In genomic region chr3:27653803-27654558, GRCh38 we compare ENCODE assay signal across 21 cellular contexts.
"Had no signal": no experiment of that assay in that cellular context is flagged by ENCODE, and none has a peak within 500 bp of the region (broad histone marks: within the 10 kb centered on the region; RNA-seq: fewer than 3 reads in every experiment).

No MANE protein-coding gene starts in this region.

- H3K4me3 Mint-ChIP-seq: dendritic cell treated with granulocyte-macrophage colony-stimulating factor and Interleukin-4, amounts not matched to agents 40 ng/mL and 50 ng/mL, for 4 days; effector memory CD8-positive, alpha-beta T cell; naive thymus-derived CD8-positive, alpha-beta T cell; neural crest cell; stimulated activated effector memory CD8-positive, alpha-beta T cell treated with anti-CD3 and anti-CD28 coated beads, Interleukin-12 subunit alpha, Interleukin-12 subunit beta, amount 100 ng/mL, for 72 hours; type B pancreatic cell had no signal

- H3K27me3 Mint-ChIP-seq: dendritic cell treated with granulocyte-macrophage colony-stimulating factor and Interleukin-4, amounts not matched to agents 40 ng/mL and 50 ng/mL, for 4 days; progenitor cell of endocrine pancreas; type B pancreatic cell had no signal

- H3K9me3 ChIP-seq: mucosa of descending colon, ovary, suprapubic skin, thyroid gland had no signal

- H3K4me3 ChIP-seq: mucosa of descending colon, ovary, smooth muscle cell, suprapubic skin, thyroid gland had no signal

- H3K36me3 ChIP-seq: ovary, suprapubic skin, thyroid gland had no signal

- ATAC-seq: effector memory CD8-positive, alpha-beta T cell; foreskin keratinocyte; left lobe of liver; mucosa of descending colon; naive thymus-derived CD8-positive, alpha-beta T cell; right cardiac atrium; stimulated activated effector memory CD8-positive, alpha-beta T cell treated with anti-CD3 and anti-CD28 coated beads, Interleukin-12 subunit alpha, Interleukin-12 subunit beta, amount 100 ng/mL, for 72 hours; stimulated activated naive CD8-positive, alpha-beta T cell treated with anti-CD3 and anti-CD28 coated beads, Interleukin-15, Interleukin-2, amounts not matched to agents 100 U/mL and 50 U/mL, for 24 hours had no signal

- H3K27ac ChIP-seq: foreskin keratinocyte, ovary, suprapubic skin, thyroid gland had no signal

- H3K27ac Mint-ChIP-seq: dendritic cell treated with granulocyte-macrophage colony-stimulating factor and Interleukin-4, amounts not matched to agents 40 ng/mL and 50 ng/mL, for 4 days; effector memory CD8-positive, alpha-beta T cell; naive thymus-derived CD8-positive, alpha-beta T cell; progenitor cell of endocrine pancreas; stimulated activated effector memory CD8-positive, alpha-beta T cell treated with anti-CD3 and anti-CD28 coated beads, Interleukin-12 subunit alpha, Interleukin-12 subunit beta, amount 100 ng/mL, for 72 hours; type B pancreatic cell had no signal

- H3K4me1 ChIP-seq: suprapubic skin, thyroid gland had no signal

- H3K4me1 Mint-ChIP-seq: naive thymus-derived CD8-positive, alpha-beta T cell; neural crest cell had no signal

- H3K27me3 ChIP-seq: foreskin keratinocyte, ovary, suprapubic skin, thyroid gland had no signal

- DNase-seq: effector memory CD8-positive, alpha-beta T cell; foreskin keratinocyte; islet precursor cell; mammary epithelial cell; mucosa of descending colon; naive thymus-derived CD8-positive, alpha-beta T cell; nucleus accumbens; ovary; right cardiac atrium; stimulated activated CD4-positive, alpha-beta T cell treated with anti-CD3 and anti-CD28 coated beads, Interleukin-4, amount 100 ng/mL, for 1 hour; stimulated activated CD8-positive, alpha-beta memory T cell treated with anti-CD3 and anti-CD28 coated beads, Interleukin-4, amount 100 ng/mL, for 48 hours; stimulated activated naive CD8-positive, alpha-beta T cell treated with anti-CD3 and anti-CD28 coated beads, Interleukin-15, Interleukin-2, amounts not matched to agents 100 U/mL and 50 U/mL, for 24 hours; thyroid gland had no signal

- H3K36me3 Mint-ChIP-seq: naive thymus-derived CD8-positive, alpha-beta T cell; stimulated activated effector memory CD8-positive, alpha-beta T cell treated with anti-CD3 and anti-CD28 coated beads, Interleukin-12 subunit alpha, Interleukin-12 subunit beta, amount 100 ng/mL, for 72 hours; type B pancreatic cell had no signal
